Comparison of ENCODE assay signal across 28 cellular contexts in genomic region chr10:97341416-97341815, GRCh38.
"Had no signal": no experiment of that assay in that cellular context is flagged by ENCODE, and none has a peak within 500 bp of the region (broad histone marks: within the 10 kb centered on the region; RNA-seq: fewer than 3 reads in every experiment).

No MANE protein-coding gene starts in this region.

- H3K9me3 ChIP-seq: neutrophil, pancreas, psoas muscle, spleen, stomach, thoracic aorta, thyroid gland, tibial nerve, upper lobe of left lung, vagina had no signal

- H3K4me2 ChIP-seq: smooth muscle cell had no signal

- H3K27ac ChIP-seq: neutrophil, pancreas, psoas muscle, skin epidermis, spleen, stomach, thoracic aorta, thyroid gland, tibial nerve, upper lobe of left lung, vagina had no signal

- H3K4me3 ChIP-seq: pancreas, psoas muscle, skin epidermis, smooth muscle cell, spleen, stomach, thoracic aorta, thyroid gland, tibial nerve, upper lobe of left lung, vagina had no signal

- H3K27me3 ChIP-seq: neutrophil, pancreas, spleen, stomach, thyroid gland, tibial nerve, upper lobe of left lung, vagina had no signal

- ATAC-seq: naive thymus-derived CD8-positive, alpha-beta T cell; natural killer cell treated with Interleukin-12 subunit alpha and Interleukin-12 subunit beta and Interleukin-15 and Interleukin-18, amount 100 ng/mL, for 72 hours; pancreas; psoas muscle; right cardiac atrium; sciatic nerve; stimulated activated memory B cell treated with anti-CD40 and anti-IgM and Interleukin-4, amounts not matched to agents 10 μg/mL and 1 μg/mL and 100 μg/mL, for 72 hours had no signal

- H3K4me1 ChIP-seq: psoas muscle had no signal

- FAIRE-seq: pancreas, urothelium cell line had no signal

- DNase-seq: naive B cell; naive thymus-derived CD8-positive, alpha-beta T cell; nephron progenitor cell; nucleus accumbens; pancreas; psoas muscle; right cardiac atrium; spleen; stimulated activated CD4-positive, alpha-beta T cell treated with anti-CD3 and anti-CD28 coated beads, Interleukin-12 subunit alpha, Interleukin-12 subunit beta, amount 100 ng/mL, for 4 hours; stimulated activated CD4-positive, alpha-beta T cell treated with anti-CD3 and anti-CD28 coated beads, Interleukin-1b, Interleukin-23, amount 100 ng/mL, for 48 hours; stimulated activated CD4-positive, alpha-beta T cell treated with anti-CD3 and anti-CD28 coated beads, Interleukin-4, amount 100 ng/mL, for 1 hour; stimulated activated CD4-positive, alpha-beta T cell treated with anti-CD3 and anti-CD28 coated beads, Interleukin-4, amount 100 ng/mL, for 4 hours; stimulated activated CD8-positive, alpha-beta memory T cell treated with anti-CD3 and anti-CD28 coated beads, Interleukin-4, amount 100 ng/mL, for 48 hours; stimulated activated naive CD4-positive, alpha-beta T cell; stomach; thyroid gland; trophoblast cell; upper lobe of left lung had no signal

- H3K36me3 ChIP-seq: neutrophil, pancreas, spleen, stomach, thoracic aorta, thyroid gland, tibial nerve, upper lobe of left lung, vagina had no signal
